In genomic region chr18:58601468-58602266, GRCh38 we compare ENCODE assay signal across 1 cellular context.
TF ChIP-seq lines count a peak whose summit lies in the region.

No MANE protein-coding gene starts in this region.

TF ChIP-seq in GM23338, 12 proteins besides CTCF, POLR2A, EP300 and RAD21 (continued from another document):
- TF ChIP-seq ETS1 (IDR thresholded peaks at IDR 0.05), result no peak
- no peak for TF ChIP-seq STAT1 (IDR thresholded peaks at IDR 0.05; ENCODE audit: unreplicated experiment)
- no peak for TF ChIP-seq NANOG (IDR thresholded peaks at IDR 0.05; ENCODE audit: borderline replicate concordance)
- no peak for TF ChIP-seq EZH2phosphoT487 (IDR thresholded peaks at IDR 0.05; ENCODE audit: unreplicated experiment)
- TF ChIP-seq REST (IDR thresholded peaks at IDR 0.05; ENCODE audit: unreplicated experiment), result no peak
- TF ChIP-seq JUNB (IDR thresholded peaks at IDR 0.05; ENCODE audit: unreplicated experiment), result no peak
- TF ChIP-seq EZH2 (IDR thresholded peaks at IDR 0.05; ENCODE audit: low read depth, unreplicated experiment), result no peak
